ENCODE assay signal across 10 cellular contexts in the genomic region with DNA sequence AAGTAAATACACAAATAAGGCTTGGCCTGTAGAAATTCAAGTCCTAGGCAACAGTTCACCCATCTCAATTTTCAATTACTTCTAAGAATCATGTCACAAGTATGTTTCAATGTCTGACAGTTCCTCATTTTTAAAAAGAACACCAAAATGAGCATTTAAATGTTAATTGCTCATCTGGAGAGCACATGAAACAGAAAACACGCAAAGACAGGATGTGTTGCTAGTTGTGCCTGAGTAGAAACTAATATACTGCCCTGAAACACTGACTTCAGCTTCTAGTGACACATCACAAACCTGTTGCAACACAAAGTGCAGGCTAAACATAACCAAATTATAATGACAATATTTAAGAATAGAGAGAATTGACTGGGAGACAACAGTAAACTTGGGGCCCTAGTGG.
DNase-seq lines count a peak whose midpoint lies in the region; ATAC-seq lines count a peak whose summit lies in the region.
"Had no signal": no experiment of that assay in that cellular context is flagged by ENCODE, and none has a peak within 500 bp of the region (broad histone marks: within the 10 kb centered on the region; RNA-seq: fewer than 3 reads in every experiment).

No MANE protein-coding gene starts in this region.

- no peak overlapping the region for H3K4me3 Mint-ChIP-seq in T-helper 2 cell treated with Interferon-gamma antibody and Interleukin-4, amounts not matched to agents 5 μg/mL and 100 μg/mL, for 36 hours

- H3K27ac Mint-ChIP-seq in T-helper 2 cell treated with Interferon-gamma antibody and Interleukin-4, amounts not matched to agents 5 μg/mL and 100 μg/mL, for 36 hours: no peak overlapping the region

- H3K36me3 Mint-ChIP-seq in T-helper 2 cell treated with Interferon-gamma antibody and Interleukin-4, amounts not matched to agents 5 μg/mL and 100 μg/mL, for 36 hours (ENCODE audit: low read depth): no peaks in the 10 kb centered on the region

- ATAC-seq in GM21360 (IDR thresholded peaks at IDR 0.05; ENCODE audit: unreplicated experiment) (peak; percentile 68), HG03097 (IDR thresholded peaks at IDR 0.05; ENCODE audit: low FRiP score, unreplicated experiment) (peak; percentile 42)

- H3K4me1 Mint-ChIP-seq in T-helper 2 cell treated with Interferon-gamma antibody and Interleukin-4, amounts not matched to agents 5 μg/mL and 100 μg/mL, for 36 hours (ENCODE audit: low read depth): peaks cover 12% of the 10 kb centered on the region

- peak; percentile 48 for DNase-seq in GM03348 (ENCODE audit: low spot score)
- DNase-seq in RPMI7951 (ENCODE audit: low read depth): peak; percentile 44
- no peak for DNase-seq in activated effector memory CD4-positive, alpha-beta T cell treated with Interleukin-2 at 50 U/mL for 16 hours
- no peak for DNase-seq in NAMALWA (ENCODE audit: low spot score)
- DNase-seq in hepatic stellate cell (ENCODE audit: low spot score): no peak
- DNase-seq in T-helper 2 cell treated with Interferon-gamma antibody and Interleukin-4, amounts not matched to agents 5 μg/mL and 100 μg/mL, for 36 hours (ENCODE audit: low spot score): no peak
- DNase-seq: heart right ventricle; stimulated activated CD4-positive, alpha-beta T cell treated with anti-CD3 and anti-CD28 coated beads, Interleukin-4, amount 100 ng/mL, for 4 hours had no signal

- peaks cover 43% of the 10 kb centered on the region for H3K27me3 Mint-ChIP-seq in T-helper 2 cell treated with Interferon-gamma antibody and Interleukin-4, amounts not matched to agents 5 μg/mL and 100 μg/mL, for 36 hours (ENCODE audit: low read depth)

- H3K9me3 Mint-ChIP-seq in T-helper 2 cell treated with Interferon-gamma antibody and Interleukin-4, amounts not matched to agents 5 μg/mL and 100 μg/mL, for 36 hours: peaks cover 4% of the 10 kb centered on the region

Comparison
In these comparisons a context has a peak if more than half of its experiments do, and no peak if none do; other contexts are left out.
1. DNase-seq: peak in GM03348 (single experiment) and RPMI7951 (single experiment); none in activated effector memory CD4-positive, alpha-beta T cell treated with Interleukin-2 at 50 U/mL for 16 hours (single experiment), NAMALWA (single experiment), hepatic stellate cell (single experiment) and T-helper 2 cell treated with Interferon-gamma antibody and Interleukin-4, amounts not matched to agents 5 μg/mL and 100 μg/mL, for 36 hours (single experiment).